ENCODE assay signal across 10 cellular contexts in the genomic region with DNA sequence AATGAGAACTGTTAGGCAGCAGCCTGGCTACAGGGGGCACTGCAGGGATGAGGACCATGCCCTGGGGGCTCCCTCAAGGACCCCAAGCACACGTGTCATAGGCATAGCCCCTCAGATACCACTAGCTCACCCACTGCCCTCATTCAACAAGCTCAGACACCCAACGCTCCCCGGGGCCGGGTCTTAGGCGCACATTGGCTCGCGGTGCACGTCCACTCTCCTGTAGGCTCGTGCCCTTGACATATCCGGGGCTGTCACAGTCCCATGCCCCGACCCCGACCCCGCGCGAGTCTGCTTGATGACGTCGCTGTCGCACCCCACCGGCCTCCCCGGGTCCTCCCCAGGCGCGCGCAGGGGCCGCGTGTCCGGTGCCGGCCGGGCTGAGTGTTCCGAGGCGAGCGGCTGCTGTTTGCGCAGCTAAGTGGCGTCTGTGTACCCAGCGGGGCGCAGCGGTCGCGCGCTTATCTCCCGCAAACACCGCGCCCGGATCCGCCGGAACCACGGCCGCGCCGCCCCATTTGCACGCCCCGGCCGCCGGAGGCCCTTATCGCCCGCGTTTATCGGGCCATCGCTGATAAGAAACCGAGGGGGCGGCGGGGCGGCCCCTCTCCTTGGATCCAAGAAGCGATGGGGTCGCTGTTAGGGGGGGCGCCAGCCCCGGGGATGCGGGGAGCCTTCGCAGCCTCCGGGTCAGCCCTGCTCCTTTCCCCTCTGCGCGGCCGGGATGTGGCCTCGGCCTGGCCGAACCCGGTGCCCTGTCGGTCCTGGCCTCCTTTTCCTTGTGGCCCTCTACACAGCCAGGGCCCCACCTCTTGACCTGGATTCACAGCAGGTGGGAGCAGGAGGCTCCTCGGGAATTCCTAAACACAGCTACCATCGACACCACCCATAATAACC. TPM values are rescaled to one million over a fixed set of nuclear protein-coding genes. Genes with fewer than 3 reads are reported as not detected.
A peak's percentile ranks its signal among the peaks of the same experiment; 100 is the strongest.
DNase-seq lines count a peak whose midpoint lies in the region; ATAC-seq and TF ChIP-seq lines count a peak whose summit lies in the region.
"Had no signal": no experiment of that assay in that cellular context is flagged by ENCODE, and none has a peak within 500 bp of the region (broad histone marks: within the 10 kb centered on the region; RNA-seq: fewer than 3 reads in every experiment).

No MANE protein-coding gene starts in this region.

- peak overlapping the region; percentile 74 for H3K4me2 ChIP-seq in SK-N-SH

- H3K4me3 ChIP-seq in SK-N-SH (ENCODE audit: low read depth in 2 of 2, low read length in 1 of 2) (peak overlapping the region; percentile 41 to 54), retinal pigment epithelial cell (ENCODE audit: low read length) (peak overlapping the region; percentile 34)
- H3K4me3 ChIP-seq: SJSA1 had no signal

- 13% methylated on average over 33 of the region's 78 CpGs for WGBS in SK-N-SH (ENCODE audit: low lambda C conversion rate)

- H3K27ac ChIP-seq in SK-N-SH (ENCODE audit: low read depth in 2 of 2, low read length in 1 of 2) = no peak overlapping the region
- H3K27ac ChIP-seq: SJSA1 had no signal

- H3K9me3 ChIP-seq in SK-N-SH = no peaks in the 10 kb centered on the region
- H3K9me3 ChIP-seq: SJSA1 had no signal

- H3K36me3 ChIP-seq in SK-N-SH (replicated peaks in 1 of 2; ENCODE audit: control insufficient read depth in 1 of 2, insufficient read depth in 2 of 2, low read length in 1 of 2) = no peaks in the 10 kb centered on the region
- H3K36me3 ChIP-seq: SJSA1 had no signal

- peaks cover 0 to 14% of the 10 kb centered on the region in 2 experiments; a peak in 1 of 4 replicates for H3K4me1 ChIP-seq in SK-N-SH (ENCODE audit: control insufficient read depth in 1 of 2, insufficient read depth in 2 of 2, low read depth in 1 of 2, low read length in 1 of 2)

- peak; percentile 31; the same call in 2 of the 3 replicates for TF ChIP-seq CTCF in GM12872 (IDR thresholded peaks at IDR 0.05; ENCODE audit: insufficient read depth, low read depth, low read length)
- TF ChIP-seq CTCF in SK-N-SH (IDR thresholded peaks at IDR 0.05) = peak; percentile 39; the same call in 1 of the 2 replicates
- TF ChIP-seq CTCF in retinal pigment epithelial cell (conservative IDR thresholded peaks at IDR 0.05; ENCODE audit: low read depth, low read length) = peak; percentile 45

- H3F3A ChIP-seq in SK-N-SH (replicated peaks; ENCODE audit: insufficient read depth) = no peaks in the 10 kb centered on the region

- H3K79me2 ChIP-seq in SK-N-SH (ENCODE audit: insufficient read depth) = no peaks in the 10 kb centered on the region

- peak overlapping the region; percentile 68; the same call in 1 of the 2 replicates for H2AFZ ChIP-seq in SK-N-SH (ENCODE audit: low read depth)

- no peak for TF ChIP-seq EP300 in SK-N-SH (IDR thresholded peaks at IDR 0.05; ENCODE audit: borderline replicate concordance in 1 of 2, low read depth in 1 of 2, low read length in 1 of 2)

- DNase-seq in SK-N-SH = peak; percentile 72
- DNase-seq in Right ventricle myocardium superior = peak; percentile 44
- DNase-seq in retinal pigment epithelial cell (ENCODE audit: low read depth) = no peak
- DNase-seq in NCI-H2107 (lab: John Stamatoyannopoulos, UW) = no peak
- DNase-seq in HCEC 1CT = no peak

- TF ChIP-seq RAD21 in SK-N-SH (IDR thresholded peaks at IDR 0.05; ENCODE audit: low read length) = no peak; the same call in 1 of the 2 replicates

- H4K20me1 ChIP-seq in SK-N-SH (ENCODE audit: insufficient read depth) = no peaks in the 10 kb centered on the region

- CTCF ChIA-PET in SK-N-SH (lab: Yijun Ruan, JAX) = interaction anchor here (0.6 to 5.3 kb wide), 25 partner anchors 9 to 1232 kb away, joined by 3 to 52 read pairs (median 4); partner anchors contain the start of genes PPY and TMEM101

- intact Hi-C loops in Right ventricle myocardium superior (cut with DNase I) = no loop called here

- ATAC-seq in Right ventricle myocardium superior (ENCODE audit: poor library complexity) (peak; percentile 60), HG02763 (IDR thresholded peaks at IDR 0.05; ENCODE audit: unreplicated experiment) (no peak), HG03045 (IDR thresholded peaks at IDR 0.05; ENCODE audit: unreplicated experiment) (no peak)

- H3K27me3 ChIP-seq in SK-N-SH (ENCODE audit: insufficient read depth) = peaks cover 14% of the 10 kb centered on the region; the same call in 1 of the 2 replicates

- POLR2A ChIA-PET in SK-N-SH (lab: Yijun Ruan, JAX) = interaction anchor here (0.6 kb wide), 1 partner anchor 82 kb away, joined by 3 read pairs; the partner anchor contains the start of gene LSM12

- H3K9me2 ChIP-seq in SK-N-SH = no peaks in the 10 kb centered on the region

- H3K9ac ChIP-seq in SK-N-SH = no peak overlapping the region

TF ChIP-seq in SK-N-SH, 30 proteins besides CTCF, POLR2A, EP300 and RAD21:
- peak; percentile 77 for TF ChIP-seq GATA2 (CRISPR knock-in tag; IDR thresholded peaks at IDR 0.05)
- no peak for TF ChIP-seq GABPA (IDR thresholded peaks at IDR 0.05; ENCODE audit: low read depth)

RNA-seq across cellular contexts. Expression of gene NAGS, which starts 20.7 kb away (rescaled TPM):
- polyA plus RNA-seq in SK-N-SH (2012; rRNA removed) = 1.6 and 1.7 TPM in 2 replicates
- 0.84 and 1.00 TPM in 2 replicates for polyA plus RNA-seq in SK-N-SH (2012; cell fraction: cytosol; rRNA removed)
- 0.87 and 0.92 TPM in 2 replicates for polyA plus RNA-seq in SK-N-SH (2012; cell fraction: nucleus; rRNA removed)
- total RNA-seq in Right ventricle myocardium superior = 0.54 TPM

RNA-seq across cellular contexts. Expression of gene PYY, which starts 30.0 kb away (rescaled TPM):
- 0.10 and 0.21 TPM in 2 replicates for polyA plus RNA-seq in SK-N-SH (2012; rRNA removed)
- 0.08 and 0.14 TPM in 2 replicates for polyA plus RNA-seq in SK-N-SH (2012; cell fraction: cytosol; rRNA removed)
- polyA plus RNA-seq in SK-N-SH (2012; cell fraction: nucleus; rRNA removed) = 0.33 and 0.36 TPM in 2 replicates
- not detected for total RNA-seq in Right ventricle myocardium superior
- total RNA-seq: SJSA1 had no signal

RNA-seq across cellular contexts. Expression of gene TMEM101, which starts 31.0 kb away (rescaled TPM):
- polyA plus RNA-seq in SK-N-SH (2012; rRNA removed) = 62.9 and 63.6 TPM in 2 replicates
- polyA plus RNA-seq in SK-N-SH (2012; cell fraction: cytosol; rRNA removed) = 47.9 and 50.2 TPM in 2 replicates
- polyA plus RNA-seq in SK-N-SH (2012; cell fraction: nucleus; rRNA removed) = 34.5 and 37.9 TPM in 2 replicates
- total RNA-seq in Right ventricle myocardium superior = 21.3 TPM

RNA-seq across cellular contexts. Expression of gene PPY, which starts 41.5 kb away (rescaled TPM):
- polyA plus RNA-seq in SK-N-SH (2012; rRNA removed) = not detected in 2 replicates
- polyA plus RNA-seq in SK-N-SH (2012; cell fraction: cytosol; rRNA removed) = not detected in 2 replicates
- polyA plus RNA-seq in SK-N-SH (2012; cell fraction: nucleus; rRNA removed) = not detected in 2 replicates
- total RNA-seq in Right ventricle myocardium superior = not detected
- total RNA-seq: myocyte, SJSA1 had no signal

Comparison
In these comparisons a context has a peak if more than half of its experiments do, and no peak if none do; other contexts are left out.
1. DNase-seq: peak in SK-N-SH (single experiment) and Right ventricle myocardium superior (single experiment); none in retinal pigment epithelial cell (single experiment), NCI-H2107 (single experiment) and HCEC 1CT (single experiment).
2. Peak in every context shown above with its lines, with median percentiles within 50 percentile points of each other: CTCF ChIP-seq.